In genomic region chr15:68349173-68349572, GRCh38 we compare ENCODE assay signal across 20 cellular contexts.
"Had no signal": no experiment of that assay in that cellular context is flagged by ENCODE, and none has a peak within 500 bp of the region (broad histone marks: within the 10 kb centered on the region; RNA-seq: fewer than 3 reads in every experiment).

No MANE protein-coding gene starts in this region.

- H3K27ac ChIP-seq: SK-N-MC, stomach, testis had no signal

- ATAC-seq: activated CD8-positive, alpha-beta T cell treated with anti-CD3 and anti-CD28 coated beads for 36 hours; effector memory CD8-positive, alpha-beta T cell; left lobe of liver had no signal

- FAIRE-seq: astrocyte, kidney had no signal

- H3K4me3 ChIP-seq: breast epithelium, gastrocnemius medialis, SK-N-MC, skin epidermis, stomach, testis had no signal

- DNase-seq: activated B cell treated with CpG ODN at 0.5 μM for 24 hours; activated CD4-positive, alpha-beta T cell treated with anti-CD3 and anti-CD28 coated beads for 48 hours; activated CD8-positive, alpha-beta T cell treated with anti-CD3 and anti-CD28 coated beads for 36 hours; activated naive CD4-positive, alpha-beta T cell treated with anti-CD3 and anti-CD28 coated beads, Interleukin-2, amount 50 U/mL, for 16 hours; activated T-cell treated with anti-CD3 and anti-CD28 coated beads, Interleukin-2, amount 50 U/mL, for 24 hours; cerebellar nuclear complex; effector memory CD8-positive, alpha-beta T cell; gastrocnemius medialis; head of caudate nucleus; kidney; occipital lobe; stimulated activated CD4-positive, alpha-beta T cell treated with anti-CD3 and anti-CD28 coated beads, Interleukin-15, amount 100 ng/mL, for 24 hours; stimulated activated CD4-positive, alpha-beta T cell treated with anti-CD3 and anti-CD28 coated beads, Interleukin-2, amount 100 ng/mL, for 48 hours; stomach; testis had no signal
